15 cellular contexts compared by ENCODE assay signal in the genomic region with DNA sequence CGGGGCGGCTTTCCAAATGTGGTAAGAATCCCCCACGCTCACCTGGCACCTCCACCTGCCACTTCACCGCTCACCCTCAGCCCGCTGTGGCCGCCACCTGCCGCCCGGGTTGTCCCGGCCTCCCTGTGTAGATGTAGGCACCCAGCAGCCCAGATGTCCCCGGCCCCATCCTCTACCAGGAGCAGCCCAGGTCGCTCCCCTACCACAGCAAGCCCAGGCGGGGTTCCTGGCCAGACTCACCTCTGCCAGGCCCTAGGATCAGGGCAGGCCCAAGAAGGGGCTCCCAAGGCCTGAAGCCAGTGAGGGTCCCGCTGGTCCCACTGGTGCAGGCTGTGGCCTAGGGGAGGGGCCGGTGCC. TPM values are rescaled to one million over a fixed set of nuclear protein-coding genes. Genes with fewer than 3 reads are reported as not detected.
DNase-seq lines count a peak whose midpoint lies in the region; ATAC-seq, FAIRE-seq and TF ChIP-seq lines count a peak whose summit lies in the region.
"Had no signal": no experiment of that assay in that cellular context is flagged by ENCODE, and none has a peak within 500 bp of the region (broad histone marks: within the 10 kb centered on the region; RNA-seq: fewer than 3 reads in every experiment).

No MANE protein-coding gene starts in this region.

- 86 to 92% methylated on average over 6 to 14 of the region's 14 CpGs for WGBS in body of pancreas, 2 donors
- 67% methylated on average over 9 of the region's 14 CpGs for WGBS in esophagus muscularis mucosa
- 78 to 81% (median 80%) methylated on average over 14 of the region's 14 CpGs for WGBS in ovary, 3 donors

- FAIRE-seq in H54 (lab: Jason Lieb, UNC) = no peak
- FAIRE-seq: GM18507 had no signal

- H3K9me3 Mint-ChIP-seq in type B pancreatic cell = no peaks in the 10 kb centered on the region
- H3K9me3 Mint-ChIP-seq: activated T-helper 17 cell treated with anti-CD3 and anti-CD28 coated beads, Interleukin-2, amount 50 U/mL, for 72 hours had no signal

- H3K36me3 Mint-ChIP-seq in type B pancreatic cell = no peaks in the 10 kb centered on the region

- no peak for TF ChIP-seq CTCF in body of pancreas (IDR thresholded peaks at IDR 0.05)
- no peak for TF ChIP-seq CTCF in esophagus muscularis mucosa (IDR thresholded peaks at IDR 0.05)
- no peak for TF ChIP-seq CTCF in ovary (IDR thresholded peaks at IDR 0.05)
- no peak for TF ChIP-seq CTCF in type B pancreatic cell (conservative IDR thresholded peaks at IDR 0.05)

- H3K4me3 ChIP-seq in body of pancreas (no peak overlapping the region), esophagus muscularis mucosa (peak overlapping the region; percentile 20 to 46 (median 38)), ovary (peak overlapping the region; percentile 53), HAP-1 (no peak overlapping the region)

- no peak for TF ChIP-seq POLR2A in body of pancreas (IDR thresholded peaks at IDR 0.05)
- no peak for TF ChIP-seq POLR2A in esophagus muscularis mucosa (IDR thresholded peaks at IDR 0.05; ENCODE audit: low read depth)
- no peak for TF ChIP-seq POLR2A in ovary (IDR thresholded peaks at IDR 0.05)
- TF ChIP-seq POLR2A in H54 (IDR thresholded peaks at IDR 0.05; ENCODE audit: low read depth, low read length) = no peak

- H3K4me1 ChIP-seq in body of pancreas = peaks cover 7% of the 10 kb centered on the region
- peaks cover 7 to 58% (median 48%) of the 10 kb centered on the region in 4 donors for H3K4me1 ChIP-seq in esophagus muscularis mucosa
- H3K4me1 ChIP-seq in ovary (ENCODE audit: insufficient read depth) = peaks cover 19% of the 10 kb centered on the region
- no peaks in the 10 kb centered on the region for H3K4me1 ChIP-seq in HAP-1

- H3K27me3 Mint-ChIP-seq in type B pancreatic cell = no peaks in the 10 kb centered on the region
- H3K27me3 Mint-ChIP-seq: activated T-helper 17 cell treated with anti-CD3 and anti-CD28 coated beads, Interleukin-2, amount 50 U/mL, for 72 hours had no signal

- H3K9me3 ChIP-seq in body of pancreas (no peaks in the 10 kb centered on the region), esophagus muscularis mucosa (no peaks in the 10 kb centered on the region), ovary (no peaks in the 10 kb centered on the region), HAP-1 (no peaks in the 10 kb centered on the region)

- no peaks in the 10 kb centered on the region for H3K27me3 ChIP-seq in body of pancreas
- no peaks in the 10 kb centered on the region for H3K27me3 ChIP-seq in esophagus muscularis mucosa
- no peaks in the 10 kb centered on the region for H3K27me3 ChIP-seq in ovary
- no peaks in the 10 kb centered on the region for H3K27me3 ChIP-seq in HAP-1 (ENCODE audit: low read depth)

- peak; percentile 1 for ATAC-seq in body of pancreas
- ATAC-seq: activated T-helper 17 cell treated with anti-CD3 and anti-CD28 coated beads, Interleukin-2, amount 50 U/mL, for 72 hours had no signal

- H3K27ac ChIP-seq in body of pancreas (no peak overlapping the region), esophagus muscularis mucosa (replicated peaks in 1 of 4) (peak overlapping the region; percentile 88 to 90 (median 90)), ovary (peak overlapping the region; percentile 80 to 92)

- no peaks in the 10 kb centered on the region for H3K4me1 Mint-ChIP-seq in type B pancreatic cell (ENCODE audit: unreplicated experiment)
- H3K4me1 Mint-ChIP-seq: activated T-helper 17 cell treated with anti-CD3 and anti-CD28 coated beads, Interleukin-2, amount 50 U/mL, for 72 hours had no signal

- DNase-seq in body of pancreas (no peak), esophagus muscularis mucosa (ENCODE audit: extremely low spot score) (no peak), ovary (peak in 1 of 5 donors; percentile 58), type B pancreatic cell (ENCODE audit: extremely low spot score, unreplicated experiment) (no peak), HAP-1 (ENCODE audit: low spot score in 2 of 2) (no peak), H54 (ENCODE audit: insufficient read length, low spot score) (no peak)
- no peak for DNase-seq in stimulated activated CD4-positive, alpha-beta T cell treated with anti-CD3 and anti-CD28 coated beads, Interleukin-4, amount 100 ng/mL, for 1 hour
- DNase-seq: activated CD4-positive, alpha-beta T cell treated with anti-CD3 and anti-CD28 coated beads for 48 hours; effector CD4-positive, alpha-beta T cell; NCI-H1092 treated with DMSO at 0.1 percent for 48 hours; NCI-H2081; NCI-H446 treated with DMSO at 0.1 percent for 48 hours; stimulated activated CD4-positive, alpha-beta T cell treated with anti-CD3 and anti-CD28 coated beads, Interleukin-2, amount 100 ng/mL, for 48 hours had no signal

- peak overlapping the region; percentile 31 for H3K4me3 Mint-ChIP-seq in type B pancreatic cell
- H3K4me3 Mint-ChIP-seq: activated T-helper 17 cell treated with anti-CD3 and anti-CD28 coated beads, Interleukin-2, amount 50 U/mL, for 72 hours had no signal

- intact Hi-C loops in body of pancreas (cut with DNase I) = loop anchor here (10.0 kb wide), 1 partner anchor 594 kb away; no protein-coding TSS in a partner anchor
- intact Hi-C loops in esophagus muscularis mucosa (cut with DNase I) = no loop called here
- intact Hi-C loops in ovary (cut with DNase I) = loop anchor here in 2 of 4 donors (5.0 kb wide), 1 partner anchor 58 kb away; no protein-coding TSS in a partner anchor

- H3K36me3 ChIP-seq in body of pancreas (replicated peaks in 1 of 2; ENCODE audit: insufficient read depth in 1 of 2, low read depth in 2 of 2) (no peaks in the 10 kb centered on the region), esophagus muscularis mucosa (peaks cover 0 to 14% (median 10%) of the 10 kb centered on the region in 4 donors), ovary (no peaks in the 10 kb centered on the region), HAP-1 (replicated peaks) (0 out of 2 replicates have a peak, but pooled peaks cover 7% of the 10 kb centered on the region)

- in situ Hi-C loops in HAP-1 (cut with MboI; ENCODE audit: low sequenced_read_pairs) = no loop called here

- no peak for TF ChIP-seq EP300 in esophagus muscularis mucosa (IDR thresholded peaks at IDR 0.05)
- no peak for TF ChIP-seq EP300 in ovary (IDR thresholded peaks at IDR 0.05)

- H3K27ac Mint-ChIP-seq in type B pancreatic cell = no peak overlapping the region
- H3K27ac Mint-ChIP-seq: activated T-helper 17 cell treated with anti-CD3 and anti-CD28 coated beads, Interleukin-2, amount 50 U/mL, for 72 hours had no signal

RNA-seq across cellular contexts. Expression of gene MOB2, which starts 27.4 kb away (rescaled TPM):
- 10 to 100 TPM; 11.4 to 31.3 TPM for total RNA-seq in body of pancreas
- total RNA-seq in esophagus muscularis mucosa = 100 to 1,000 TPM in 2 of 4 donors, 10 to 100 TPM in 2; 66.6 to 115 (median 89.5) TPM
- 10 to 100 TPM; 28.5 to 47.2 (median 31.3) TPM for total RNA-seq in ovary
- polyA plus RNA-seq in ovary = 10 to 100 TPM; 32.0 to 50.1 TPM
- total RNA-seq in type B pancreatic cell (ENCODE audit: low replicate concordance) = 39.6 and 46.8 TPM in 2 replicates

Comparison
In these comparisons a context has a peak if more than half of its experiments do, and no peak if none do; other contexts are left out.
1. H3K27ac ChIP-seq: peak in esophagus muscularis mucosa (4 of 4) and ovary (2 of 2); none in body of pancreas (0 of 4).
2. H3K4me3 ChIP-seq: peak in esophagus muscularis mucosa (4 of 4) and ovary (single experiment); none in body of pancreas (0 of 2) and HAP-1 (single experiment).